ENCODE assay signal across 1 cellular context in the genomic region with DNA sequence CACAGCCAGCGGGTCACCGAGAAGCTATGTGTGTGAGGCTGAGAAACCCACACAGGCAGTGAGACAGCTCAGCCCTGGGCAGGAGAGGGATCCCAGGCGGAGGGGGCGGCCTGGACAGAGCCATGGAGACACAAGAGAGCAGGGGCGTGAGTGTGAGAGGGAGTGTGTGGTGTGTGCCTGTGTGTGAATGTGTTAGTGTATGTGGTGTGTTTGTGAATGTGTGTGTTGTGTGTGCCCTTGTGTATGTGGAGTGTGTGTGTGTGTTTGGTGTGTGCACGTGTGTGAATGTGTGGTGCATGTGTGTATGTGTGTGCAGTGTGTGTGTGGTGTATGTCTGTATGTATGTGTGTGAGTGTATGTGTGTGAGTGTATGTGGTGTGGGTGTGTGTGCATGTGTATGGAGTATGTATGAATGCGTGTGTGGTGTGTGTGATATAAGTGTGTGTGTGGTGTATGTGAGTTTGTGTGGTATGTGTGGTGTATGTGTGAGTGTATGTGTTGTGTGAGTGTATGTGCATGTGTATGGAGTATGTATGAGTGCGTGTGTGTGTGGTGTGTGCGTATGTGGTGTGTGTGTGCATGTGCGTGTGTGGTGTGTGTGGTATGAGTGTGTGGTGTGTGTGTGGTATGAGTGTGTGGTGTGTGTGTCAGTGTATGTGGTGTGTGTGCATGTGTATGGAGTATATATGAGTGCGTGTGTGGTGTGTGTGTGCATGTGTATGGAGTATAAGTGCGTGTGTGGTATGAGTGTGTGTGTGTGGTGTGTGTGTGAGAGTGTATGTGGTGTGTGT.
A peak's percentile ranks its signal among the peaks of the same experiment; 100 is the strongest.
TF ChIP-seq lines count a peak whose summit lies in the region.

No MANE protein-coding gene starts in this region.

TF ChIP-seq in K562, 482 proteins besides CTCF, POLR2A, EP300 and RAD21:
- TF ChIP-seq, protein P1, sequence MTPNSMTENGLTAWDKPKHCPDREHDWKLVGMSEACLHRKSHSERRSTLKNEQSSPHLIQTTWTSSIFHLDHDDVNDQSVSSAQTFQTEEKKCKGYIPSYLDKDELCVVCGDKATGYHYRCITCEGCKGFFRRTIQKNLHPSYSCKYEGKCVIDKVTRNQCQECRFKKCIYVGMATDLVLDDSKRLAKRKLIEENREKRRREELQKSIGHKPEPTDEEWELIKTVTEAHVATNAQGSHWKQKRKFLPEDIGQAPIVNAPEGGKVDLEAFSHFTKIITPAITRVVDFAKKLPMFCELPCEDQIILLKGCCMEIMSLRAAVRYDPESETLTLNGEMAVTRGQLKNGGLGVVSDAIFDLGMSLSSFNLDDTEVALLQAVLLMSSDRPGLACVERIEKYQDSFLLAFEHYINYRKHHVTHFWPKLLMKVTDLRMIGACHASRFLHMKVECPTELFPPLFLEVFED (CRISPR knock-in tag; conservative IDR thresholded peaks at IDR 0.05), result 0 out of 2 replicates have a peak, but pooled peaks have one; percentile 46
- no peak for TF ChIP-seq HNRNPLL (IDR thresholded peaks at IDR 0.05; ENCODE audit: low read depth, low read length, poor library complexity, severe bottlenecking)
- TF ChIP-seq CREM (IDR thresholded peaks at IDR 0.05; ENCODE audit: low read depth), result no peak
- TF ChIP-seq CCAR2 (IDR thresholded peaks at IDR 0.05; ENCODE audit: low read depth, low read length), result no peak
- TF ChIP-seq ZNF561 (CRISPR knock-in tag; conservative IDR thresholded peaks at IDR 0.05), result no peak
- TF ChIP-seq JUND (IDR thresholded peaks at IDR 0.05; ENCODE audit: borderline replicate concordance, low read depth, low read length), result no peak
- TF ChIP-seq JUND (tag; IDR thresholded peaks at IDR 0.05; ENCODE audit: borderline replicate concordance, low read depth, low read length), result no peak
- TF ChIP-seq RNF2 (IDR thresholded peaks at IDR 0.05), result no peak
- no peak for TF ChIP-seq ZNF263 (CRISPR knock-in tag; IDR thresholded peaks at IDR 0.05; ENCODE audit: borderline replicate concordance)
- TF ChIP-seq MEIS2 (IDR thresholded peaks at IDR 0.05; ENCODE audit: partially characterized antibody), result no peak
- TF ChIP-seq DDX20 (tag; IDR thresholded peaks at IDR 0.05; ENCODE audit: low read depth), result no peak
- TF ChIP-seq HDAC1 (IDR thresholded peaks at IDR 0.05), result 0 out of 4 replicates have a peak, but pooled peaks of 1 of the 2 experiments have one; percentile 13
- TF ChIP-seq, protein P2, sequence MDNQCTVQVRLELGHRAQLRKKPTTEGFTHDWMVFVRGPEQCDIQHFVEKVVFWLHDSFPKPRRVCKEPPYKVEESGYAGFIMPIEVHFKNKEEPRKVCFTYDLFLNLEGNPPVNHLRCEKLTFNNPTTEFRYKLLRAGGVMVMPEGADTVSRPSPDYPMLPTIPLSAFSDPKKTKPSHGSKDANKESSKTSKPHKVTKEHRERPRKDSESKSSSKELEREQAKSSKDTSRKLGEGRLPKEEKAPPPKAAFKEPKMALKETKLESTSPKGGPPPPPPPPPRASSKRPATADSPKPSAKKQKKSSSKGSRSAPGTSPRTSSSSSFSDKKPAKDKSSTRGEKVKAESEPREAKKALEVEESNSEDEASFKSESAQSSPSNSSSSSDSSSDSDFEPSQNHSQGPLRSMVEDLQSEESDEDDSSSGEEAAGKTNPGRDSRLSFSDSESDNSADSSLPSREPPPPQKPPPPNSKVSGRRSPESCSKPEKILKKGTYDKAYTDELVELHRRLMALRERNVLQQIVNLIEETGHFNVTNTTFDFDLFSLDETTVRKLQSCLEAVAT (IDR thresholded peaks at IDR 0.05), result peak in 1 of 2 experiments; percentile 52; a peak in 1 of 4 replicates
- TF ChIP-seq, protein P3, sequence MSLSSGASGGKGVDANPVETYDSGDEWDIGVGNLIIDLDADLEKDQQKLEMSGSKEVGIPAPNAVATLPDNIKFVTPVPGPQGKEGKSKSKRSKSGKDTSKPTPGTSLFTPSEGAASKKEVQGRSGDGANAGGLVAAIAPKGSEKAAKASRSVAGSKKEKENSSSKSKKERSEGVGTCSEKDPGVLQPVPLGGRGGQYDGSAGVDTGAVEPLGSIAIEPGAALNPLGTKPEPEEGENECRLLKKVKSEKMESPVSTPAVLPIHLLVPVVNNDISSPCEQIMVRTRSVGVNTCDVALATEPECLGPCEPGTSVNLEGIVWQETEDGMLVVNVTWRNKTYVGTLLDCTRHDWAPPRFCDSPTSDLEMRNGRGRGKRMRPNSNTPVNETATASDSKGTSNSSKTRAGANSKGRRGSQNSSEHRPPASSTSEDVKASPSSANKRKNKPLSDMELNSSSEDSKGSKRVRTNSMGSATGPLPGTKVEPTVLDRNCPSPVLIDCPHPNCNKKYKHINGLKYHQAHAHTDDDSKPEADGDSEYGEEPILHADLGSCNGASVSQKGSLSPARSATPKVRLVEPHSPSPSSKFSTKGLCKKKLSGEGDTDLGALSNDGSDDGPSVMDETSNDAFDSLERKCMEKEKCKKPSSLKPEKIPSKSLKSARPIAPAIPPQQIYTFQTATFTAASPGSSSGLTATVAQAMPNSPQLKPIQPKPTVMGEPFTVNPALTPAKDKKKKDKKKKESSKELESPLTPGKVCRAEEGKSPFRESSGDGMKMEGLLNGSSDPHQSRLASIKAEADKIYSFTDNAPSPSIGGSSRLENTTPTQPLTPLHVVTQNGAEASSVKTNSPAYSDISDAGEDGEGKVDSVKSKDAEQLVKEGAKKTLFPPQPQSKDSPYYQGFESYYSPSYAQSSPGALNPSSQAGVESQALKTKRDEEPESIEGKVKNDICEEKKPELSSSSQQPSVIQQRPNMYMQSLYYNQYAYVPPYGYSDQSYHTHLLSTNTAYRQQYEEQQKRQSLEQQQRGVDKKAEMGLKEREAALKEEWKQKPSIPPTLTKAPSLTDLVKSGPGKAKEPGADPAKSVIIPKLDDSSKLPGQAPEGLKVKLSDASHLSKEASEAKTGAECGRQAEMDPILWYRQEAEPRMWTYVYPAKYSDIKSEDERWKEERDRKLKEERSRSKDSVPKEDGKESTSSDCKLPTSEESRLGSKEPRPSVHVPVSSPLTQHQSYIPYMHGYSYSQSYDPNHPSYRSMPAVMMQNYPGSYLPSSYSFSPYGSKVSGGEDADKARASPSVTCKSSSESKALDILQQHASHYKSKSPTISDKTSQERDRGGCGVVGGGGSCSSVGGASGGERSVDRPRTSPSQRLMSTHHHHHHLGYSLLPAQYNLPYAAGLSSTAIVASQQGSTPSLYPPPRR (CRISPR knock-in tag; IDR thresholded peaks at IDR 0.05; ENCODE audit: borderline replicate concordance), result no peak
- no peak for TF ChIP-seq BRD9 (IDR thresholded peaks at IDR 0.05; ENCODE audit: low read depth, partially characterized antibody)
- TF ChIP-seq, protein P4, sequence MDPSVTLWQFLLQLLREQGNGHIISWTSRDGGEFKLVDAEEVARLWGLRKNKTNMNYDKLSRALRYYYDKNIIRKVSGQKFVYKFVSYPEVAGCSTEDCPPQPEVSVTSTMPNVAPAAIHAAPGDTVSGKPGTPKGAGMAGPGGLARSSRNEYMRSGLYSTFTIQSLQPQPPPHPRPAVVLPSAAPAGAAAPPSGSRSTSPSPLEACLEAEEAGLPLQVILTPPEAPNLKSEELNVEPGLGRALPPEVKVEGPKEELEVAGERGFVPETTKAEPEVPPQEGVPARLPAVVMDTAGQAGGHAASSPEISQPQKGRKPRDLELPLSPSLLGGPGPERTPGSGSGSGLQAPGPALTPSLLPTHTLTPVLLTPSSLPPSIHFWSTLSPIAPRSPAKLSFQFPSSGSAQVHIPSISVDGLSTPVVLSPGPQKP (CRISPR knock-in tag; IDR thresholded peaks at IDR 0.05), result no peak
